ENCODE assay signal across 8 cellular contexts in genomic region chr1:110196917-110197782, GRCh38. TPM values are rescaled to one million over a fixed set of nuclear protein-coding genes. Genes with fewer than 3 reads are reported as not detected.
DNase-seq lines count a peak whose midpoint lies in the region; ATAC-seq and TF ChIP-seq lines count a peak whose summit lies in the region.

No MANE protein-coding gene starts in this region.

- no peak overlapping the region for H3K4me3 Mint-ChIP-seq in activated T-cell treated with anti-CD3 and anti-CD28 coated beads, Interleukin-2, amount 50 U/mL, for 24 hours

- H3K9me3 Mint-ChIP-seq in activated T-cell treated with anti-CD3 and anti-CD28 coated beads, Interleukin-2, amount 50 U/mL, for 24 hours, result no peaks in the 10 kb centered on the region

- no peaks in the 10 kb centered on the region for H3K79me2 ChIP-seq in OCI-LY1 (ENCODE audit: insufficient read depth, low read length)

- no peak overlapping the region for H3K4me2 ChIP-seq in OCI-LY1 (ENCODE audit: low read length)

- H3K27ac ChIP-seq in OCI-LY1 (ENCODE audit: low read depth, low read length, poor library complexity, severe bottlenecking), result no peak overlapping the region
- H3K27ac ChIP-seq in psoas muscle, result no peak overlapping the region

- H3K9ac ChIP-seq in OCI-LY1 (ENCODE audit: low read length), result no peak overlapping the region

- no peak overlapping the region for H3K4me3 ChIP-seq in AG04449 (ENCODE audit: low read depth, low read length)
- no peak overlapping the region for H3K4me3 ChIP-seq in OCI-LY1 (ENCODE audit: low read depth, low read length, poor library complexity, severe bottlenecking)
- no peak overlapping the region for H3K4me3 ChIP-seq in psoas muscle

- H3F3A ChIP-seq in OCI-LY1 (ENCODE audit: insufficient read depth, low read length), result no peaks in the 10 kb centered on the region

- ATAC-seq in psoas muscle (peak; percentile 79 to 94 (median 85)), GM18520 (IDR thresholded peaks at IDR 0.05; ENCODE audit: unreplicated experiment) (no peak)

- H3K36me3 ChIP-seq in OCI-LY1 (ENCODE audit: insufficient read depth, low read length) (no peaks in the 10 kb centered on the region), psoas muscle (ENCODE audit: insufficient read depth in 1 of 2, low read depth in 1 of 2) (no peaks in the 10 kb centered on the region)

- H3K4me1 ChIP-seq in OCI-LY1 (ENCODE audit: insufficient read depth, low read length, severe bottlenecking), result no peaks in the 10 kb centered on the region
- H3K4me1 ChIP-seq in psoas muscle, result no peaks in the 10 kb centered on the region

- H3K27ac Mint-ChIP-seq in activated T-cell treated with anti-CD3 and anti-CD28 coated beads, Interleukin-2, amount 50 U/mL, for 24 hours, result no peak overlapping the region

- H2AFZ ChIP-seq in OCI-LY1 (ENCODE audit: low read length), result no peak overlapping the region

- H3K27me3 ChIP-seq in OCI-LY1 (ENCODE audit: insufficient read depth, low read length) (no peaks in the 10 kb centered on the region), psoas muscle (ENCODE audit: insufficient read depth in 3 of 3, low read length in 2 of 3) (no peaks in the 10 kb centered on the region)

- H4K20me1 ChIP-seq in OCI-LY1 (ENCODE audit: insufficient read depth, low read length), result no peaks in the 10 kb centered on the region

- no peaks in the 10 kb centered on the region for H3K27me3 Mint-ChIP-seq in activated T-cell treated with anti-CD3 and anti-CD28 coated beads, Interleukin-2, amount 50 U/mL, for 24 hours

- 56 to 61% (median 61%) methylated on average over 12 of the region's 12 CpGs for WGBS in psoas muscle, 3 donors

- H3K9me2 ChIP-seq in OCI-LY1 (ENCODE audit: low read depth, low read length), result no peaks in the 10 kb centered on the region

- no peaks in the 10 kb centered on the region for H3K4me1 Mint-ChIP-seq in activated T-cell treated with anti-CD3 and anti-CD28 coated beads, Interleukin-2, amount 50 U/mL, for 24 hours (ENCODE audit: low read depth)

- DNase-seq in AG04449 (ENCODE audit: low read depth, low spot score) (no peak), GM13977 (ENCODE audit: low spot score) (peak; percentile 90), HuH-7 (ENCODE audit: low spot score) (peak; percentile 83), fibroblast of the conjunctiva (ENCODE audit: low read depth) (peak; percentile 12), psoas muscle (no peak)
- peak; percentile 64 for DNase-seq in activated T-cell treated with anti-CD3 and anti-CD28 coated beads, Interleukin-2, amount 50 U/mL, for 24 hours

- CTCF ChIA-PET in AG04449 (lab: Yijun Ruan, JAX), result interaction anchor here (0.6 to 16.1 kb wide), 39 partner anchors 10 to 420 kb away, joined by 3 to 828 read pairs (median 5); partner anchors contain the start of genes KCNC4, LAMTOR5, RBM15 and SLC16A4

- in situ Hi-C loops in GM13977 (cut with MboI; ENCODE audit: low pct_unique_long_range_greater_than_20kb, low sequenced_read_pairs, unreplicated experiment), result no loop called here

- H3K9me3 ChIP-seq in OCI-LY1 (ENCODE audit: low read length) (no peaks in the 10 kb centered on the region), psoas muscle (no peaks in the 10 kb centered on the region)

- POLR2A ChIA-PET in AG04449 (lab: Yijun Ruan, JAX), result no interaction called here

- intact Hi-C loops in psoas muscle (cut with DNase I), result no loop called here

- H3K36me3 Mint-ChIP-seq in activated T-cell treated with anti-CD3 and anti-CD28 coated beads, Interleukin-2, amount 50 U/mL, for 24 hours (ENCODE audit: low read depth), result no peaks in the 10 kb centered on the region

- TF ChIP-seq CTCF in AG04449 (IDR thresholded peaks at IDR 0.05; ENCODE audit: insufficient read depth, low read length, missing control alignments), result peak; percentile 92
- TF ChIP-seq CTCF in GM13977 (IDR thresholded peaks at IDR 0.05; ENCODE audit: extremely low read depth, insufficient read depth, missing control alignments), result peak; percentile 92
- peak; percentile 82 for TF ChIP-seq CTCF in OCI-LY1 (IDR thresholded peaks at IDR 0.05; ENCODE audit: low read length)
- TF ChIP-seq CTCF in psoas muscle (IDR thresholded peaks at IDR 0.05), result peak; percentile 87

RNA-seq across cellular contexts. Expression of gene KCNC4, which starts 13.0 kb away (rescaled TPM):
- total RNA-seq in psoas muscle, result 10 to 100 TPM in 1 of 4 donors, 1 to 10 TPM in 3; 5.1 to 14.5 (median 5.9) TPM
- polyA plus RNA-seq in psoas muscle, result 1 to 10 TPM; 2.4 to 9.2 (median 3.1) TPM

RNA-seq across cellular contexts. Expression of gene SLC6A17, which starts 46.9 kb away (rescaled TPM):
- total RNA-seq in psoas muscle, result under 1 TPM; 0.09 to 0.19 (median 0.15) TPM
- under 1 TPM; 0.03 to 0.10 (median 0.08) TPM for polyA plus RNA-seq in psoas muscle

Comparison
In these comparisons a context has a peak if more than half of its experiments do, and no peak if none do; other contexts are left out.
1. DNase-seq: peak in GM13977 (single experiment), HuH-7 (single experiment), activated T-cell treated with anti-CD3 and anti-CD28 coated beads, Interleukin-2, amount 50 U/mL, for 24 hours (single experiment) and fibroblast of the conjunctiva (single experiment); none in AG04449 (single experiment) and psoas muscle (0 of 2).
2. Peak in every context shown above with its lines, with median percentiles within 50 percentile points of each other: CTCF ChIP-seq.